In genomic region chr14:61521773-61522172, GRCh38 we compare ENCODE assay signal across 31 cellular contexts.
DNase-seq lines count a peak whose midpoint lies in the region; ATAC-seq, FAIRE-seq and TF ChIP-seq lines count a peak whose summit lies in the region.
"Had no signal": no experiment of that assay in that cellular context is flagged by ENCODE, and none has a peak within 500 bp of the region (broad histone marks: within the 10 kb centered on the region; RNA-seq: fewer than 3 reads in every experiment).

No MANE protein-coding gene starts in this region.

- H3K27ac Mint-ChIP-seq in T-helper 17 cell (peak overlapping the region; percentile 90), endodermal cell (no peak overlapping the region)
- H3K27ac Mint-ChIP-seq: activated CD4-positive, alpha-beta T cell treated with anti-CD3 and anti-CD28 coated beads, Interleukin-2, amount 10 ng/mL, durations not matched to agents 7 days and 5 days had no signal

- H3K36me3 Mint-ChIP-seq in T-helper 17 cell (ENCODE audit: low read depth): peaks cover 2% of the 10 kb centered on the region
- no peaks in the 10 kb centered on the region for H3K36me3 Mint-ChIP-seq in endodermal cell (ENCODE audit: low read depth)

- H3K4me2 ChIP-seq in A549: no peak overlapping the region

- no peak for FAIRE-seq in A549 (lab: Jason Lieb, UNC)
- FAIRE-seq: astrocyte had no signal

- H3K9me3 Mint-ChIP-seq in endodermal cell: no peaks in the 10 kb centered on the region
- H3K9me3 Mint-ChIP-seq: activated CD4-positive, alpha-beta T cell treated with anti-CD3 and anti-CD28 coated beads, Interleukin-2, amount 10 ng/mL, durations not matched to agents 7 days and 5 days; CD14-positive monocyte had no signal

- H3K36me3 ChIP-seq in endodermal cell (ENCODE audit: control insufficient read depth, insufficient read depth, low read length): no peaks in the 10 kb centered on the region
- H3K36me3 ChIP-seq: gastrocnemius medialis, Peyer's patch, prostate gland, sigmoid colon, thyroid gland, WERI-Rb-1 had no signal

- TF ChIP-seq POLR2A in A549 (IDR thresholded peaks at IDR 0.05; ENCODE audit: low read length): no peak

- H3K4me3 ChIP-seq in A549 (no peak overlapping the region), endodermal cell (ENCODE audit: low read length) (no peak overlapping the region)
- H3K4me3 ChIP-seq: gastrocnemius medialis, Peyer's patch, prostate gland, sigmoid colon, thyroid gland had no signal

- no peak for TF ChIP-seq EP300 in A549 (IDR thresholded peaks at IDR 0.05)

- H3K27me3 ChIP-seq in endodermal cell (ENCODE audit: control insufficient read depth, insufficient read depth, low read length, poor library complexity, severe bottlenecking): no peaks in the 10 kb centered on the region
- H3K27me3 ChIP-seq: gastrocnemius medialis, Peyer's patch, sigmoid colon, thyroid gland had no signal

- H3K9me3 ChIP-seq in A549 (no peaks in the 10 kb centered on the region), T-helper 17 cell (ENCODE audit: control insufficient read depth, low read length, poor library complexity, severe bottlenecking) (no peaks in the 10 kb centered on the region), endodermal cell (ENCODE audit: control insufficient read depth, low read length) (no peaks in the 10 kb centered on the region)
- H3K9me3 ChIP-seq: gastrocnemius medialis, Peyer's patch, prostate gland, sigmoid colon, thyroid gland had no signal

- TF ChIP-seq CTCF in A549 (IDR thresholded peaks at IDR 0.05) (no peak), endodermal cell (conservative IDR thresholded peaks at IDR 0.05) (no peak)

- DNase-seq in NCI-H2029 (lab: John Stamatoyannopoulos, UW) (peak; percentile 34), NCI-H2029 treated with DMSO at 0.1 percent for 48 hours (lab: John Stamatoyannopoulos, UW) (no peak), A549 (ENCODE audit: low read depth in 1 of 2, low spot score in 1 of 2) (no peak), T-helper 17 cell (no peak), endodermal cell (peak; percentile 17), NCI-H146 treated with DMSO at 0.1 percent for 48 hours (lab: John Stamatoyannopoulos, UW; ENCODE audit: unreplicated experiment) (no peak), NOMO-1 (lab: John Stamatoyannopoulos, UW; ENCODE audit: unreplicated experiment in 2 of 2) (no peak)
- DNase-seq: activated CD4-positive, alpha-beta T cell treated with anti-CD3 and anti-CD28 coated beads, Interleukin-2, amount 10 ng/mL, durations not matched to agents 7 days and 5 days; activated CD8-positive, alpha-beta memory T cell treated with anti-CD3 and anti-CD28 coated beads, Interleukin-2, amount 50 U/mL, for 48 hours; activated gamma-delta T cell treated with Interleukin-2 at 50 U/mL for 16 hours; caudate nucleus; DMS 273 treated with DMSO at 0.1 percent for 48 hours; gastrocnemius medialis; H7; NCI-H1048; NCI-H1694 treated with DMSO at 0.1 percent for 48 hours; NCI-H2171 treated with DMSO at 0.1 percent for 48 hours; NCI-H510A treated with DMSO at 0.1 percent for 48 hours; Peyer's patch; SHP77 treated with DMSO at 0.1 percent for 48 hours; sigmoid colon; stimulated activated CD4-positive, alpha-beta T cell treated with anti-CD3 and anti-CD28 coated beads, Interleukin-4, amount 100 ng/mL, for 4 hours; stimulated activated naive CD4-positive, alpha-beta T cell; T1000; thyroid gland; WERI-Rb-1 had no signal

- H3K9ac ChIP-seq in endodermal cell (ENCODE audit: extremely low read depth, low read length, poor library complexity, severe bottlenecking): no peak overlapping the region

- no peak for TF ChIP-seq RAD21 in A549 (conservative IDR thresholded peaks at IDR 0.05 in 1 of 2, IDR thresholded peaks at IDR 0.05 in 1 of 2)

- H3K27ac ChIP-seq in A549 (peak overlapping the region; percentile 35 to 91; a peak in 3 of 6 replicates), endodermal cell (ENCODE audit: low read depth, low read length) (no peak overlapping the region)
- H3K27ac ChIP-seq: 22Rv1, gastrocnemius medialis, Peyer's patch, prostate gland, sigmoid colon, WERI-Rb-1 had no signal

- no peaks in the 10 kb centered on the region for H3K27me3 Mint-ChIP-seq in T-helper 17 cell
- no peaks in the 10 kb centered on the region for H3K27me3 Mint-ChIP-seq in endodermal cell (ENCODE audit: insufficient read depth)
- H3K27me3 Mint-ChIP-seq: activated CD4-positive, alpha-beta T cell treated with anti-CD3 and anti-CD28 coated beads, Interleukin-2, amount 10 ng/mL, durations not matched to agents 7 days and 5 days had no signal

- POLR2A ChIA-PET in A549 (lab: Yijun Ruan, JAX): no interaction called here

- H3K4me3 Mint-ChIP-seq in T-helper 17 cell (no peak overlapping the region), endodermal cell (no peak overlapping the region)
- H3K4me3 Mint-ChIP-seq: activated CD4-positive, alpha-beta T cell treated with anti-CD3 and anti-CD28 coated beads, Interleukin-2, amount 10 ng/mL, durations not matched to agents 7 days and 5 days; CD14-positive monocyte had no signal

- 73% methylated on average over 1 of the region's 1 CpG for WGBS in A549 (ENCODE audit: missing lambda C conversion rate)
- WGBS in endodermal cell (ENCODE audit: insufficient coverage in 1 of 2, insufficient read length in 1 of 2), 2 experiments: 83 to 85% methylated on average over 1 of the region's 1 CpG

- CTCF ChIA-PET in A549 (lab: Yijun Ruan, JAX): interaction anchor here (0.7 to 2.9 kb wide), 4 partner anchors 8 to 46 kb away, joined by 3 to 12 read pairs (median 4); no protein-coding TSS in a partner anchor

- no peak for ATAC-seq in A549
- no peak for ATAC-seq in T-helper 17 cell
- no peak for ATAC-seq in HG02759 (IDR thresholded peaks at IDR 0.05; ENCODE audit: unreplicated experiment)
- ATAC-seq: gastrocnemius medialis had no signal

- H3K4me1 ChIP-seq in A549 (peaks cover 69% of the 10 kb centered on the region), endodermal cell (ENCODE audit: control insufficient read depth, insufficient read depth, low read length) (no peaks in the 10 kb centered on the region)

- H3K4me1 Mint-ChIP-seq in T-helper 17 cell (peaks cover 58% of the 10 kb centered on the region), endodermal cell (peaks cover 3% of the 10 kb centered on the region)

TF ChIP-seq in A549, 52 proteins besides CTCF, POLR2A, EP300 and RAD21:
- no peak for TF ChIP-seq RFX5 (IDR thresholded peaks at IDR 0.05)

Comparison
In these comparisons a context has a peak if more than half of its experiments do, and no peak if none do; other contexts are left out.
1. DNase-seq: peak in NCI-H2029 (single experiment) and endodermal cell (single experiment); none in NCI-H2029 treated with DMSO at 0.1 percent for 48 hours (single experiment), A549 (0 of 2), T-helper 17 cell (0 of 3), NCI-H146 treated with DMSO at 0.1 percent for 48 hours (single experiment) and NOMO-1 (0 of 2).